Comparison of ENCODE assay signal across 8 cellular contexts in the genomic region with DNA sequence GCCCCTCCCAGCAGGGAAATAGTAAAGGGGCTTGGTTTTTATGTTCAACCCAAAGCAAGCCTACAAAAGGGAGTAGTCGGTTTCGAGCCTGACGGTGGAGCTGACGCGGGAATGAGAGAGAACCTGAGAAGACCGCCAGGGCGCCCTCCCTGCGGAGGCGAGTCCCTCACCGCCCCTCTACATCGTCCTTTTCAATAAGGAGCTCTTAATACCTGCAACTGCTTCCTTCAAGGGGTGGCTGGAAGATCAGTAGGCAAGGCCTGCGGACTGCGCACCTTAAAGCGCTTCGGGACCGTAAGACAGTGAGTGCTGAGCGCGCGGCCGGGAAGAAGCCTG. TPM values are rescaled to one million over a fixed set of nuclear protein-coding genes. Genes with fewer than 3 reads are reported as not detected.
A peak's percentile ranks its signal among the peaks of the same experiment; 100 is the strongest.
DNase-seq lines count a peak whose midpoint lies in the region; ATAC-seq, FAIRE-seq and TF ChIP-seq lines count a peak whose summit lies in the region.

No MANE protein-coding gene starts in this region.

- peak overlapping the region; percentile 98 for H3K27ac ChIP-seq in WERI-Rb-1
- H3K27ac ChIP-seq in esophagus squamous epithelium, result peak overlapping the region; percentile 95 to 99 (median 98)

- TF ChIP-seq CTCF in WERI-Rb-1 (IDR thresholded peaks at IDR 0.05; ENCODE audit: low read depth, low read length) (no peak; the same call in 1 of the 2 replicates), esophagus squamous epithelium (IDR thresholded peaks at IDR 0.05) (peak in 1 of 6 experiments; percentile 21)

- intact Hi-C loops in esophagus squamous epithelium (cut with DNase I) (no loop called here), posterior vena cava (cut with DNase I) (no loop called here)

- H3K4me3 ChIP-seq in WERI-Rb-1 (ENCODE audit: low read depth, low read length) (peak overlapping the region; percentile 91), esophagus squamous epithelium (peak overlapping the region; percentile 60 to 96 (median 94)), neuron (ENCODE audit: low read length) (peak overlapping the region; percentile 63)

- H3K9me3 ChIP-seq in WERI-Rb-1 (ENCODE audit: severe bottlenecking), result no peaks in the 10 kb centered on the region
- H3K9me3 ChIP-seq in esophagus squamous epithelium, result no peaks in the 10 kb centered on the region
- no peaks in the 10 kb centered on the region for H3K9me3 ChIP-seq in neuron (ENCODE audit: low read length)

- no peak for FAIRE-seq in HTR-8/SVneo (lab: Jason Lieb, UNC)

- no peak for TF ChIP-seq POLR2A in esophagus squamous epithelium (IDR thresholded peaks at IDR 0.05)

- peak; percentile 74 for DNase-seq in AG20443 (ENCODE audit: low spot score)
- DNase-seq in HTR-8/SVneo (ENCODE audit: insufficient read length, low spot score), result peak; percentile 68
- no peak for DNase-seq in WERI-Rb-1
- DNase-seq in esophagus squamous epithelium (lab: John Stamatoyannopoulos, UW), result no peak
- DNase-seq in posterior vena cava (ENCODE audit: low spot score), result no peak

- 0 out of 2 replicates have a peak, but pooled peaks cover 5% of the 10 kb centered on the region for H3K36me3 ChIP-seq in WERI-Rb-1
- H3K36me3 ChIP-seq in esophagus squamous epithelium, result no peaks in the 10 kb centered on the region
- no peaks in the 10 kb centered on the region for H3K36me3 ChIP-seq in neuron (ENCODE audit: insufficient read depth, low read length)

- H3K4me1 ChIP-seq in esophagus squamous epithelium, result peaks cover 0 to 36% (median 10%) of the 10 kb centered on the region in 3 donors
- peaks cover 15% of the 10 kb centered on the region for H3K4me1 ChIP-seq in neuron (ENCODE audit: insufficient read depth, low read length)

- no peaks in the 10 kb centered on the region for H3K27me3 ChIP-seq in WERI-Rb-1 (ENCODE audit: insufficient read depth, low read depth, severe bottlenecking)
- no peaks in the 10 kb centered on the region for H3K27me3 ChIP-seq in esophagus squamous epithelium
- no peaks in the 10 kb centered on the region for H3K27me3 ChIP-seq in neuron (ENCODE audit: insufficient read depth, low read length)

- ATAC-seq in GM18868 (IDR thresholded peaks at IDR 0.05; ENCODE audit: unreplicated experiment), result peak; percentile 16
- no peak for ATAC-seq in GM21515 (IDR thresholded peaks at IDR 0.05; ENCODE audit: unreplicated experiment)

- 0 to 3% methylated on average over 10 to 20 of the region's 20 CpGs for WGBS in esophagus squamous epithelium, 2 donors

- H2AFZ ChIP-seq in neuron (ENCODE audit: low read depth, low read length), result peak overlapping the region; percentile 44

RNA-seq across cellular contexts. Expression of a gene that starts 0.7 kb away (rescaled TPM):
- total RNA-seq in esophagus squamous epithelium, result 10 to 100 TPM; 10.1 to 25.0 (median 10.9) TPM
- total RNA-seq in posterior vena cava, result 10 to 100 TPM; 23.1 to 29.6 TPM

RNA-seq across cellular contexts. Expression of a gene that starts 38.8 kb away (rescaled TPM):
- total RNA-seq in esophagus squamous epithelium (10 to 100 TPM; 20.5 to 38.0 (median 25.2) TPM), posterior vena cava (1 to 10 TPM; 5.5 to 6.0 TPM)

RNA-seq across cellular contexts. Expression of a gene that starts 45.1 kb away (rescaled TPM):
- total RNA-seq in esophagus squamous epithelium (under 1 TPM in 2 of 4 donors, not detected in 2; 0.03 to 0.19 TPM), posterior vena cava (10 to 100 TPM; 15.2 to 50.1 TPM)

Comparison
In these comparisons a context has a peak if more than half of its experiments do, and no peak if none do; other contexts are left out.
1. DNase-seq: peak in AG20443 (single experiment) and HTR-8/SVneo (single experiment); none in WERI-Rb-1 (single experiment), esophagus squamous epithelium (single experiment) and posterior vena cava (single experiment).
2. RNA of a gene that starts 45.1 kb away (total RNA-seq): 15.2 to 50.1 TPM in posterior vena cava; 0.03 to 0.19 TPM in esophagus squamous epithelium; every median in the first group is over 10 times any median in the second.
3. Peak in every context shown above with its lines, with median percentiles within 50 percentile points of each other: H3K4me3 ChIP-seq.